11 cellular contexts compared by ENCODE assay signal in genomic region chr4:122687450-122688121, GRCh38. TPM values are rescaled to one million over a fixed set of nuclear protein-coding genes. Genes with fewer than 3 reads are reported as not detected.
A peak's percentile ranks its signal among the peaks of the same experiment; 100 is the strongest.
DNase-seq lines count a peak whose midpoint lies in the region; ATAC-seq, FAIRE-seq and TF ChIP-seq lines count a peak whose summit lies in the region.
"Had no signal": no experiment of that assay in that cellular context is flagged by ENCODE, and none has a peak within 500 bp of the region (broad histone marks: within the 10 kb centered on the region; RNA-seq: fewer than 3 reads in every experiment).

No MANE protein-coding gene starts in this region.

- POLR2A ChIA-PET in K562 (lab: Yijun Ruan, JAX) = interaction anchor here (0.6 kb wide), 2 partner anchors 12 to 29 kb away, joined by 3 to 4 read pairs; no protein-coding TSS in a partner anchor

- no peaks in the 10 kb centered on the region for H3K79me2 ChIP-seq in K562 (ENCODE audit: control insufficient read depth, insufficient read depth, low read length)

- TF ChIP-seq EP300 in K562 (IDR thresholded peaks at IDR 0.05; ENCODE audit: low read length) = peak; percentile 80

- H3K27me3 Mint-ChIP-seq in activated naive CD4-positive, alpha-beta T cell treated with anti-CD3 and anti-CD28 coated beads, Interleukin-2, amount 10 ng/mL, durations not matched to agents 7 days and 5 days = no peaks in the 10 kb centered on the region
- H3K27me3 Mint-ChIP-seq in stimulated activated naive CD8-positive, alpha-beta T cell treated with anti-CD3 and anti-CD28 coated beads, Interleukin-15, Interleukin-2, amounts not matched to agents 100 ng/mL and 50 ng/mL, for 24 hours = peaks cover 12% of the 10 kb centered on the region

- no peaks in the 10 kb centered on the region for H3K9me3 ChIP-seq in K562 (replicated peaks; ENCODE audit: control insufficient read depth, insufficient read depth, low read depth, low read length)
- H3K9me3 ChIP-seq: neutrophil had no signal

- peak overlapping the region; percentile 66 for H2AFZ ChIP-seq in K562 (ENCODE audit: low read depth, low read length)

- intact Hi-C loops in K562 (cut with micrococcal nuclease) = no loop called here

- BruUV-seq in K562 (replicated peaks; lab: Mats Ljungman, UMichigan) = no TSS peak

- 6% methylated on average over 3 of the region's 3 CpGs for WGBS in K562 (ENCODE audit: insufficient coverage, low coverage, missing lambda C conversion rate)

- DNase-seq in activated naive CD4-positive, alpha-beta T cell treated with anti-CD3 and anti-CD28 coated beads, Interleukin-2, amount 10 ng/mL, durations not matched to agents 7 days and 5 days = no peak
- DNase-seq in activated naive CD4-positive, alpha-beta T cell treated with anti-CD3 and anti-CD28 coated beads, Interleukin-2, amount 50 U/mL, for 16 hours = no peak
- peak; percentile 59 to 71 for DNase-seq in Kasumi-1 (lab: John Stamatoyannopoulos, UW)
- peak in 1 of 4 experiments; percentile 27 for DNase-seq in K562 (ENCODE audit: extremely low read depth in 1 of 4, low spot score in 3 of 4)
- DNase-seq in epidermal melanocyte (ENCODE audit: insufficient read length, low spot score) = no peak
- DNase-seq: NCI-H2171 had no signal

- H3K4me1 Mint-ChIP-seq in activated naive CD4-positive, alpha-beta T cell treated with anti-CD3 and anti-CD28 coated beads, Interleukin-2, amount 10 ng/mL, durations not matched to agents 7 days and 5 days = peaks cover 40% of the 10 kb centered on the region
- H3K4me1 Mint-ChIP-seq in stimulated activated naive CD8-positive, alpha-beta T cell treated with anti-CD3 and anti-CD28 coated beads, Interleukin-15, Interleukin-2, amounts not matched to agents 100 ng/mL and 50 ng/mL, for 24 hours (ENCODE audit: low read depth) = peaks cover 28% of the 10 kb centered on the region

- no peak for TF ChIP-seq CTCF in K562 (IDR thresholded peaks at IDR 0.05 in 2 of 3, conservative IDR thresholded peaks at IDR 0.05 in 1 of 3; ENCODE audit: insufficient read depth in 2 of 3, low read depth in 1 of 3, low read length in 3 of 3)

- peak in 1 of 2 experiments; percentile 12; a peak in 1 of 4 replicates for TF ChIP-seq RAD21 in K562 (CRISPR knock-in tag; conservative IDR thresholded peaks at IDR 0.05 in 1 of 2, IDR thresholded peaks at IDR 0.05 in 1 of 2)

- H3K4me2 ChIP-seq in K562 (ENCODE audit: insufficient read depth, low read length) = no peak overlapping the region

- ATAC-seq in K562 (peak; percentile 72), HG02571 (IDR thresholded peaks at IDR 0.05; ENCODE audit: unreplicated experiment) (no peak), HG02588 (IDR thresholded peaks at IDR 0.05; ENCODE audit: unreplicated experiment) (no peak)

- peak overlapping the region; percentile 9; the same call in 1 of the 3 replicates for H3K27ac ChIP-seq in K562 (ENCODE audit: extremely low read depth, low read depth, low read length)
- H3K27ac ChIP-seq: neutrophil, SJSA1 had no signal

- peaks cover 4 to 28% of the 10 kb centered on the region in 2 experiments; a peak in 4 of 5 replicates for H3K4me1 ChIP-seq in K562 (replicated peaks in 1 of 2; ENCODE audit: control insufficient read depth in 2 of 2, insufficient read depth in 2 of 2, low read length in 2 of 2)
- H3K4me1 ChIP-seq: SJSA1 had no signal

- peak overlapping the region; percentile 79 for H3K27ac Mint-ChIP-seq in activated naive CD4-positive, alpha-beta T cell treated with anti-CD3 and anti-CD28 coated beads, Interleukin-2, amount 10 ng/mL, durations not matched to agents 7 days and 5 days
- peak overlapping the region; percentile 38 for H3K27ac Mint-ChIP-seq in stimulated activated naive CD8-positive, alpha-beta T cell treated with anti-CD3 and anti-CD28 coated beads, Interleukin-15, Interleukin-2, amounts not matched to agents 100 ng/mL and 50 ng/mL, for 24 hours

- peaks cover 10% of the 10 kb centered on the region for H3K9me3 Mint-ChIP-seq in activated naive CD4-positive, alpha-beta T cell treated with anti-CD3 and anti-CD28 coated beads, Interleukin-2, amount 10 ng/mL, durations not matched to agents 7 days and 5 days
- H3K9me3 Mint-ChIP-seq in stimulated activated naive CD8-positive, alpha-beta T cell treated with anti-CD3 and anti-CD28 coated beads, Interleukin-15, Interleukin-2, amounts not matched to agents 100 ng/mL and 50 ng/mL, for 24 hours = peaks cover 7% of the 10 kb centered on the region

- no peaks in the 10 kb centered on the region for H3K36me3 ChIP-seq in K562 (ENCODE audit: control insufficient read depth, insufficient read depth, low read length)
- H3K36me3 ChIP-seq: neutrophil, SJSA1 had no signal

- H3K9me1 ChIP-seq in K562 (ENCODE audit: control insufficient read depth, insufficient read depth, low read length) = no peaks in the 10 kb centered on the region

- H3K4me3 ChIP-seq in K562 = no peak overlapping the region
- H3K4me3 ChIP-seq: SJSA1 had no signal

- in situ Hi-C loops in K562 (cut with MboI) = no loop called here

- no peak overlapping the region for H3K9ac ChIP-seq in K562 (ENCODE audit: insufficient read depth in 1 of 2, low read depth in 2 of 2, low read length in 2 of 2)

- no peaks in the 10 kb centered on the region for H3K27me3 ChIP-seq in K562 (ENCODE audit: control insufficient read depth in 2 of 2, insufficient read depth in 2 of 2, low read length in 2 of 2)
- H3K27me3 ChIP-seq: neutrophil, SJSA1 had no signal

- peak overlapping the region; percentile 5 for H3K4me3 Mint-ChIP-seq in activated naive CD4-positive, alpha-beta T cell treated with anti-CD3 and anti-CD28 coated beads, Interleukin-2, amount 10 ng/mL, durations not matched to agents 7 days and 5 days
- H3K4me3 Mint-ChIP-seq in stimulated activated naive CD8-positive, alpha-beta T cell treated with anti-CD3 and anti-CD28 coated beads, Interleukin-15, Interleukin-2, amounts not matched to agents 100 ng/mL and 50 ng/mL, for 24 hours = no peak overlapping the region

- no peak for TF ChIP-seq POLR2A in K562 (conservative IDR thresholded peaks at IDR 0.05)

- FAIRE-seq in K562 (lab: Jason Lieb, UNC) = peak; percentile 44

- no peaks in the 10 kb centered on the region for H4K20me1 ChIP-seq in K562 (replicated peaks; ENCODE audit: control insufficient read depth, insufficient read depth, low read length)

- CTCF ChIA-PET in activated naive CD4-positive, alpha-beta T cell treated with anti-CD3 and anti-CD28 coated beads, Interleukin-2, amount 10 ng/mL, durations not matched to agents 7 days and 5 days (lab: Charles Lee) = interaction anchor here (0.8 kb wide), 1 partner anchor 27 kb away, joined by 3 read pairs; no protein-coding TSS in a partner anchor
- CTCF ChIA-PET in K562 (lab: Yijun Ruan, JAX; ENCODE audit: low intra/inter-chr PET ratio) = no interaction called here

- H3K36me3 Mint-ChIP-seq in activated naive CD4-positive, alpha-beta T cell treated with anti-CD3 and anti-CD28 coated beads, Interleukin-2, amount 10 ng/mL, durations not matched to agents 7 days and 5 days = peaks cover 9% of the 10 kb centered on the region
- H3K36me3 Mint-ChIP-seq in stimulated activated naive CD8-positive, alpha-beta T cell treated with anti-CD3 and anti-CD28 coated beads, Interleukin-15, Interleukin-2, amounts not matched to agents 100 ng/mL and 50 ng/mL, for 24 hours (ENCODE audit: low read depth) = no peaks in the 10 kb centered on the region

TF ChIP-seq in K562, 482 proteins besides CTCF, POLR2A, EP300 and RAD21 (continues in another document):
- TF ChIP-seq RNF2 (IDR thresholded peaks at IDR 0.05) (peak; percentile 27; the same call in 1 of the 2 replicates), PKNOX1 (IDR thresholded peaks at IDR 0.05) (peak; percentile 97), CTBP1 (IDR thresholded peaks at IDR 0.05; ENCODE audit: borderline replicate concordance) (peak; percentile 26; the same call in 1 of the 2 replicates), SMARCE1 (IDR thresholded peaks at IDR 0.05) (peak; percentile 33; the same call in 1 of the 2 replicates), CREB1 (IDR thresholded peaks at IDR 0.05) (no peak), CREB1 (CRISPR knock-in tag; IDR thresholded peaks at IDR 0.05) (no peak), ZNF561 (CRISPR knock-in tag; conservative IDR thresholded peaks at IDR 0.05) (no peak), NFXL1 (CRISPR knock-in tag; IDR thresholded peaks at IDR 0.05) (0 out of 2 replicates have a peak, but pooled peaks have one; percentile 30), NR2C1 (IDR thresholded peaks at IDR 0.05) (no peak), NR2C1 (tag; IDR thresholded peaks at IDR 0.05) (0 out of 2 replicates have a peak, but pooled peaks have one; percentile 27), TCF3 (CRISPR knock-in tag; IDR thresholded peaks at IDR 0.05) (peak; percentile 47), ZNF584 (CRISPR knock-in tag; IDR thresholded peaks at IDR 0.05; ENCODE audit: low read depth) (0 out of 2 replicates have a peak, but pooled peaks have one; percentile 65), BACH1 (tag; IDR thresholded peaks at IDR 0.05) (peak; percentile 58; the same call in 1 of the 2 replicates)

RNA-seq across cellular contexts. Expression of gene BBS12, which starts 44.9 kb away (rescaled TPM):
- 2.4 and 7.3 TPM in 2 replicates for total RNA-seq in K562 (2011; cell fraction: chromatin; rRNA removed; ENCODE audit: low replicate concordance)
- total RNA-seq in K562 (2011; cell fraction: nucleolus; rRNA removed) = 1.8 and 2.3 TPM in 2 replicates
- 2.2 and 3.2 TPM in 2 replicates for total RNA-seq in K562 (2011; cell fraction: nucleoplasm; rRNA removed)
- 2.7 and 2.9 TPM in 2 replicates for total RNA-seq in K562 (2014; rRNA removed)
- total RNA-seq in K562 (2014; rRNA removed; fragmentation: Illumina TruSeq; extraction: Trizol) = 4.4 and 4.8 TPM in 2 replicates
- 5.3 and 5.5 TPM in 2 replicates for total RNA-seq in K562 (2015; rRNA removed; fragmentation: Illumina TruSeq; extraction: Trizol)
- 3.0 and 3.1 TPM in 2 replicates for total RNA-seq in K562 (2021)
- 2.5 and 2.8 TPM in 2 replicates for polyA plus RNA-seq in K562 (2011; rRNA removed)
- polyA plus RNA-seq in K562 (2011; cell fraction: cytosol; rRNA removed) = 1.1 and 1.5 TPM in 2 replicates
- polyA plus RNA-seq in K562 (2011; cell fraction: nucleus; rRNA removed) = 1.0 and 2.5 TPM in 2 replicates
- polyA plus RNA-seq in K562 (2012) = 3.3 and 5.8 TPM in 2 replicates
- 3.3 and 3.5 TPM in 2 replicates for polyA plus RNA-seq in K562 (2014; fragmentation: Illumina TruSeq; extraction: Trizol)
- polyA plus RNA-seq in K562 (2014; fragmentation: Nextera tagmentation; extraction: Ambion mirVana) = 1 to 10 TPM; 5.1 to 6.5 TPM
- polyA plus RNA-seq in K562 (2014; rRNA removed) = 2.1 and 3.2 TPM in 2 replicates
- 4.7 and 5.5 TPM in 2 replicates for polyA minus RNA-seq in K562 (2011; rRNA and poly(A)+ RNA removed)
- 2.0 and 2.6 TPM in 2 replicates for polyA minus RNA-seq in K562 (2011; cell fraction: cytosol; rRNA and poly(A)+ RNA removed)
- 3.2 and 8.6 TPM in 2 replicates for polyA minus RNA-seq in K562 (2011; cell fraction: nucleus; rRNA and poly(A)+ RNA removed)

Comparison
In these comparisons a context has a peak if more than half of its experiments do, and no peak if none do; other contexts are left out.
1. DNase-seq: peak in Kasumi-1 (2 of 2); none in activated naive CD4-positive, alpha-beta T cell treated with anti-CD3 and anti-CD28 coated beads, Interleukin-2, amount 10 ng/mL, durations not matched to agents 7 days and 5 days (single experiment), activated naive CD4-positive, alpha-beta T cell treated with anti-CD3 and anti-CD28 coated beads, Interleukin-2, amount 50 U/mL, for 16 hours (single experiment) and epidermal melanocyte (single experiment).